In the genomic region with DNA sequence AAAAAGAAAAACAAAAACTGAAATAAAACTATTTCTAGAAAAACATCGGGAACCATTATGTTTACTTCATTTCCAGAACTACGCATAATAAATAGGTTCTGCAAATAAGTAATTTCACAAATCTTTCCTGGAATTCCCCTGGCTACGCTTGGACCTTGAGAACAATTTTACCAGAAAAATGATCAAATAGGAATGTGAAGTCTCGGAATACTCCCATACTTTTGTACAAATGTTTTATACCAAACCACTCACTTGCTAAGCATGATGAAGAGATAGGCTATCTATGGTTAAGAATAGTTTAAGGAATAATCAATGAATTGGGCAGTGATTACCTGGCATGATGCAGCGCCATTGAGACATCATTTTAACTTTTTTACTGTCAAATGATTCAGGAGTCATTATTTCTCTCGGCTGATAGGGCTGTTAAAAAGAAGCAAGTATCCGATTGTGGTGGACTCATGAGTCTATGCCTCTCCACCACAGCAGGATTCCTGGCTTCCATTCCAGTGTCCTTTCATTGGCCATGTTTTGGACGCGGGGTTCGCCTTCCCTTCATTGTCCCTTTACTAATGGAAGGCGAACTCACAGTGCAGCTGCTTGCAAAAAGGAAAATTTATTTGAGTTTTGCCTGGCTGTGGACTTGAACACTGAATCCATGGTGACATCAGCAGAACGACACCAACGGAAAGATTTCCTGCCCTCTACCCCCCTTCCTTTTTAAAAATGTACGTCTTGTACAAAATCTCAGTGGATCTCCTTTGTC, we compare ENCODE assay signal across 13 cellular contexts. TPM values are rescaled to one million over a fixed set of nuclear protein-coding genes. Genes with fewer than 3 reads are reported as not detected.
A peak's percentile ranks its signal among the peaks of the same experiment; 100 is the strongest.
DNase-seq lines count a peak whose midpoint lies in the region; ATAC-seq and TF ChIP-seq lines count a peak whose summit lies in the region.
"Had no signal": no experiment of that assay in that cellular context is flagged by ENCODE, and none has a peak within 500 bp of the region (broad histone marks: within the 10 kb centered on the region; RNA-seq: fewer than 3 reads in every experiment).

No MANE protein-coding gene starts in this region.

- in situ Hi-C loops in mammary epithelial cell (cut with MboI; ENCODE audit: low sequenced_read_pairs in 2 of 2) = loop anchor here in 1 of 2 donors (5.0 to 25.0 kb wide), 2 partner anchors 54 to 694 kb away; a partner anchor contains a TSS

- WGBS in heart left ventricle, 4 donors = 83 to 89% (median 86%) methylated on average over 14 of the region's 14 CpGs
- WGBS in mammary epithelial cell (ENCODE audit: low coverage, missing lambda C conversion rate) = 94% methylated on average over 14 of the region's 14 CpGs
- WGBS in urinary bladder = 72% methylated on average over 14 of the region's 14 CpGs

- dilution Hi-C loops in mammary epithelial cell (cut with HindIII; ENCODE audit: low sequenced_read_pairs) = no loop called here

- TF ChIP-seq CTCF in heart left ventricle (IDR thresholded peaks at IDR 0.05) (no peak), mammary epithelial cell (conservative IDR thresholded peaks at IDR 0.05 in 1 of 2, IDR thresholded peaks at IDR 0.05 in 1 of 2; ENCODE audit: extremely low read depth in 1 of 2, insufficient read depth in 1 of 2, low read depth in 1 of 2, low read length in 2 of 2) (no peak)

- H2AFZ ChIP-seq in mammary epithelial cell (ENCODE audit: low read depth, low read length) = no peak overlapping the region
- H2AFZ ChIP-seq: PC-9 had no signal

- H3K27ac ChIP-seq in heart left ventricle (peak overlapping the region in 8 of 12 donors; percentile 37 to 79 (median 70)), mammary epithelial cell (ENCODE audit: insufficient read depth, low read depth, low read length) (peak overlapping the region; percentile 95), urinary bladder (ENCODE audit: low read depth) (peak overlapping the region; percentile 46)
- H3K27ac ChIP-seq: cardiac muscle cell, PC-9 had no signal

- H3K4me2 ChIP-seq in mammary epithelial cell (ENCODE audit: insufficient read depth, low read depth, low read length) = peak overlapping the region; percentile 91
- H3K4me2 ChIP-seq: PC-9 had no signal

- intact Hi-C loops in heart left ventricle (cut with DNase I) = no loop called here
- intact Hi-C loops in cardiac septum (cut with DNase I) = loop anchor here (5.0 kb wide), 1 partner anchor 54 kb away; no protein-coding TSS in a partner anchor
- intact Hi-C loops in mammary epithelial cell (cut with micrococcal nuclease) = no loop called here

- peak overlapping the region in 7 of 12 donors; percentile 4 to 53 (median 38) for H3K4me3 ChIP-seq in heart left ventricle
- H3K4me3 ChIP-seq in mammary epithelial cell (replicated peaks in 1 of 3; ENCODE audit: insufficient read depth in 1 of 3, low read depth in 2 of 3, low read length in 3 of 3) = peak overlapping the region in 2 of 3 experiments; percentile 20 to 31
- H3K4me3 ChIP-seq in urinary bladder (ENCODE audit: low read depth, low read length) = peak overlapping the region; percentile 32
- H3K4me3 ChIP-seq: cardiac muscle cell, PC-9 had no signal

- CTCF ChIA-PET in mammary epithelial cell (lab: Charles Lee; ENCODE audit: low non-redundant PET) = no interaction called here

- H3K4me1 ChIP-seq in heart left ventricle (peaks cover 0 to 17% (median 0%) of the 10 kb centered on the region in 12 donors), mammary epithelial cell (ENCODE audit: insufficient read depth, low read length) (peaks cover 36% of the 10 kb centered on the region), urinary bladder (ENCODE audit: insufficient read depth) (no peaks in the 10 kb centered on the region)

- no peak for TF ChIP-seq POLR2A in heart left ventricle (IDR thresholded peaks at IDR 0.05)

- peak overlapping the region; percentile 47 for H3K9ac ChIP-seq in mammary epithelial cell (ENCODE audit: insufficient read depth, low read length)

- peaks cover 100% of the 10 kb centered on the region for H3K79me2 ChIP-seq in mammary epithelial cell (ENCODE audit: insufficient read depth, low read length)

- H3K9me3 ChIP-seq in heart left ventricle (no peaks in the 10 kb centered on the region), mammary epithelial cell (replicated peaks; ENCODE audit: insufficient read depth, low read length) (no peaks in the 10 kb centered on the region)

- BruUV-seq in mammary epithelial cell (replicated peaks; lab: Mats Ljungman, UMichigan) = TSS peak; percentile 3

- no peak for DNase-seq in heart left ventricle
- no peak for DNase-seq in cardiac septum (ENCODE audit: low spot score)
- DNase-seq in mammary epithelial cell = no peak
- peak; percentile 47 for DNase-seq in midbrain (lab: John Stamatoyannopoulos, UW)
- DNase-seq in LoVo (ENCODE audit: low spot score) = no peak
- no peak for DNase-seq in NCI-H1930 (lab: John Stamatoyannopoulos, UW)
- DNase-seq: NCI-H1436, PC-9 had no signal

- H3K27me3 ChIP-seq in heart left ventricle (no peaks in the 10 kb centered on the region), mammary epithelial cell (ENCODE audit: insufficient read depth, low read length) (no peaks in the 10 kb centered on the region)
- H3K27me3 ChIP-seq: cardiac muscle cell had no signal

- H4K20me1 ChIP-seq in mammary epithelial cell (ENCODE audit: insufficient read depth, low read length) = no peaks in the 10 kb centered on the region

- H3K36me3 ChIP-seq in heart left ventricle (no peaks in the 10 kb centered on the region), mammary epithelial cell (ENCODE audit: insufficient read depth, low read length) (peaks cover 39% of the 10 kb centered on the region), urinary bladder (ENCODE audit: insufficient read depth) (no peaks in the 10 kb centered on the region)
- H3K36me3 ChIP-seq: cardiac muscle cell had no signal

- ATAC-seq in heart left ventricle = peak in 1 of 4 donors; percentile 29
- no peak for ATAC-seq in GM21515 (IDR thresholded peaks at IDR 0.05; ENCODE audit: unreplicated experiment)
- ATAC-seq: left lobe of liver had no signal

RNA-seq across cellular contexts. Expression of a gene that starts 39.9 kb away (rescaled TPM):
- total RNA-seq in heart left ventricle = not detected
- not detected for polyA plus RNA-seq in heart left ventricle
- total RNA-seq in cardiac septum = 0.57 TPM
- total RNA-seq in mammary epithelial cell = 1 to 10 TPM; 5.2 to 5.6 TPM
- not detected for polyA plus RNA-seq in mammary epithelial cell
- polyA minus RNA-seq in mammary epithelial cell = not detected
- 15.6 TPM for total RNA-seq in urinary bladder
- polyA plus RNA-seq in urinary bladder = not detected
- total RNA-seq: progenitor cell of endocrine pancreas had no signal
